Comparison of ENCODE assay signal across 8 cellular contexts in the genomic region with DNA sequence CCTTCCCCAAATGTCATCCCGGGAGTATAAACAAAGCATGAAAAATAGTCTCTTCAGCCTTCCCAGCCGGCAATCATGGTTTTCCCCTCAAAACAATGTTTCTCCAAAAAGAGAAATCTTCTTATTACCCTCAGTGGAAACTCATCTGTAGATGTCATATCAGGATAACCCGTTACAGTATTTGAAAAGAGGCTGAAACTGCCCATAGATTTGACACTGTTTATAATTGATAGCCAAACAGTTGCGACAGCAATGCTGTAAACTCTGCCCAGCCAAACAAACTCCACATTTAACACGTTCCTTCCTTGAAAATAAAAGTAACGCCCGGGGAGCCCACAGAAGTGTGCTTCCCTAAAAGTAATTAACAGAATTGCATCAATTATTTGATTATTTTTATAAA.
A peak's percentile ranks its signal among the peaks of the same experiment; 100 is the strongest.
DNase-seq lines count a peak whose midpoint lies in the region; ATAC-seq, FAIRE-seq and TF ChIP-seq lines count a peak whose summit lies in the region.

No MANE protein-coding gene starts in this region.

- H3K9me3 Mint-ChIP-seq in H9 = no peaks in the 10 kb centered on the region; a peak in 1 of 5 replicates
- no peaks in the 10 kb centered on the region for H3K9me3 Mint-ChIP-seq in activated T-helper 17 cell treated with anti-CD3 and anti-CD28 coated beads, Interleukin-2, amount 50 U/mL, for 72 hours

- no peaks in the 10 kb centered on the region; the same call in 1 of the 2 replicates for H3K27me3 Mint-ChIP-seq in H9 (ENCODE audit: low read depth)
- no peaks in the 10 kb centered on the region for H3K27me3 Mint-ChIP-seq in activated T-helper 17 cell treated with anti-CD3 and anti-CD28 coated beads, Interleukin-2, amount 50 U/mL, for 72 hours

- no peak overlapping the region; the same call in 1 of the 2 replicates for H3K14ac ChIP-seq in H9 (ENCODE audit: insufficient read depth, low read length)

- WGBS in A549 (ENCODE audit: missing lambda C conversion rate) = 10% methylated on average over 7 of the region's 7 CpGs
- WGBS in H9 (ENCODE audit: extremely low coverage, insufficient read length, low lambda C conversion rate) = no CpG with 5 or more reads among the region's 7 CpGs

- peaks cover 3% of the 10 kb centered on the region for H3K79me1 ChIP-seq in H9 (ENCODE audit: insufficient read depth, low read depth, low read length, poor library complexity, severe bottlenecking)

- no peaks in the 10 kb centered on the region; a peak in 1 of 7 replicates for H3K36me3 Mint-ChIP-seq in H9 (ENCODE audit: insufficient read depth in 1 of 3, low read depth in 3 of 3)
- H3K36me3 Mint-ChIP-seq in activated T-helper 17 cell treated with anti-CD3 and anti-CD28 coated beads, Interleukin-2, amount 50 U/mL, for 72 hours (ENCODE audit: low read depth) = no peaks in the 10 kb centered on the region

- no peak for TF ChIP-seq CTCF in A549 (IDR thresholded peaks at IDR 0.05)
- TF ChIP-seq CTCF in H9 (conservative IDR thresholded peaks at IDR 0.05) = no peak

- peaks cover 18% of the 10 kb centered on the region; the same call in 1 of the 2 replicates for H3K79me2 ChIP-seq in H9 (ENCODE audit: insufficient read depth, low read length)

- DNase-seq in A549 (ENCODE audit: low read depth in 1 of 2, low spot score in 1 of 2) (no peak), H9 (no peak), left ventricle myocardium superior (no peak), renal cortical epithelial cell (ENCODE audit: low read depth) (peak; percentile 24), ACHN (no peak)

- H4K8ac ChIP-seq in H9 (replicated peaks; ENCODE audit: insufficient read length, low read depth, low read length) = no peak overlapping the region

- in situ Hi-C loops in ACHN (cut with HindIII; ENCODE audit: low pct_ligation_motif_present, low pct_unique_long_range_greater_than_20kb, low sequenced_read_pairs) = no loop called here

- H3K4me1 Mint-ChIP-seq in H9 = peaks cover 79 to 80% of the 10 kb centered on the region in 2 experiments
- peaks cover 49% of the 10 kb centered on the region for H3K4me1 Mint-ChIP-seq in activated T-helper 17 cell treated with anti-CD3 and anti-CD28 coated beads, Interleukin-2, amount 50 U/mL, for 72 hours

- H2BK15ac ChIP-seq in H9 (ENCODE audit: low read depth, low read length) = no peak overlapping the region

- no peak overlapping the region for H3K4ac ChIP-seq in H9 (ENCODE audit: low read depth, low read length)

- POLR2A ChIA-PET in A549 (lab: Yijun Ruan, JAX) = no interaction called here

- no peak for TF ChIP-seq POLR2A in A549 (IDR thresholded peaks at IDR 0.05; ENCODE audit: low read length)

- no peak for TF ChIP-seq RAD21 in A549 (conservative IDR thresholded peaks at IDR 0.05 in 1 of 2, IDR thresholded peaks at IDR 0.05 in 1 of 2)

- no peak overlapping the region for H3T11ph ChIP-seq in H9 (ENCODE audit: low read length)

- no peak for TF ChIP-seq EP300 in A549 (IDR thresholded peaks at IDR 0.05)

- peak overlapping the region; percentile 74 to 98 (median 85); a peak in 6 of 7 replicates for H3K27ac Mint-ChIP-seq in H9
- H3K27ac Mint-ChIP-seq in activated T-helper 17 cell treated with anti-CD3 and anti-CD28 coated beads, Interleukin-2, amount 50 U/mL, for 72 hours = peak overlapping the region; percentile 85

- peaks cover 12% of the 10 kb centered on the region; the same call in 2 of the 3 replicates for H3K4me1 ChIP-seq in A549
- peaks cover 19% of the 10 kb centered on the region for H3K4me1 ChIP-seq in H9 (ENCODE audit: insufficient read depth, low read length)

- H3K4me3 ChIP-seq in A549 = peak overlapping the region; percentile 90

- H2BK120ac ChIP-seq in H9 (ENCODE audit: low read depth, low read length, poor library complexity, severe bottlenecking) = no peak overlapping the region

- peak overlapping the region; percentile 82 to 95 for H3K4me3 Mint-ChIP-seq in H9
- peak overlapping the region; percentile 81 for H3K4me3 Mint-ChIP-seq in activated T-helper 17 cell treated with anti-CD3 and anti-CD28 coated beads, Interleukin-2, amount 50 U/mL, for 72 hours

- H2BK12ac ChIP-seq in H9 (ENCODE audit: insufficient read length, low read depth, low read length) = no peak overlapping the region

- H2BK5ac ChIP-seq in H9 (ENCODE audit: insufficient read length, low read length) = no peak overlapping the region

- no peak for FAIRE-seq in A549 (lab: Jason Lieb, UNC)

- H3K9me3 ChIP-seq in A549 (no peaks in the 10 kb centered on the region), H9 (ENCODE audit: control insufficient read depth, low read depth, low read length) (no peaks in the 10 kb centered on the region)

- H4K20me1 ChIP-seq in H9 (ENCODE audit: control insufficient read depth, insufficient read depth, insufficient read length) = no peaks in the 10 kb centered on the region

- peaks cover 9% of the 10 kb centered on the region for H3K23me2 ChIP-seq in H9 (ENCODE audit: insufficient read length, low read depth, low read length, poor library complexity, severe bottlenecking)

- H3K27ac ChIP-seq in A549 (no peak overlapping the region), H9 (ENCODE audit: insufficient read length, low read depth, low read length) (peak overlapping the region; percentile 73)

- intact Hi-C loops in left ventricle myocardium superior (cut with micrococcal nuclease) = no loop called here

- H4K91ac ChIP-seq in H9 (ENCODE audit: insufficient read length, low read depth, low read length) = no peak overlapping the region

- no peak overlapping the region for H3K56ac ChIP-seq in H9 (ENCODE audit: insufficient read length, low read depth, low read length)

- H2AK5ac ChIP-seq in H9 (ENCODE audit: insufficient read length, low read length) = no peak overlapping the region

- no peak overlapping the region for H4K5ac ChIP-seq in H9 (ENCODE audit: insufficient read length, low read depth, low read length)

- H3K23ac ChIP-seq in H9 (ENCODE audit: insufficient read length, low read depth, low read length) = no peak overlapping the region

- H3K18ac ChIP-seq in H9 (ENCODE audit: insufficient read length, low read depth, low read length) = no peak overlapping the region

- H2AFZ ChIP-seq in H9 (ENCODE audit: low read length) = no peak overlapping the region

- peak overlapping the region; percentile 87 for H3K9ac ChIP-seq in H9 (ENCODE audit: extremely low read depth, insufficient read length, low read length)

- H3K27me3 ChIP-seq in H9 (ENCODE audit: insufficient read depth, low read length) = no peaks in the 10 kb centered on the region

- ATAC-seq in A549 (no peak), left ventricle myocardium superior (peak; percentile 46), HG02759 (IDR thresholded peaks at IDR 0.05; ENCODE audit: unreplicated experiment) (no peak), HG02610 (IDR thresholded peaks at IDR 0.05; ENCODE audit: unreplicated experiment) (no peak)
- ATAC-seq in activated T-helper 17 cell treated with anti-CD3 and anti-CD28 coated beads, Interleukin-2, amount 50 U/mL, for 72 hours (replicated peaks) = no peak

- CTCF ChIA-PET in A549 (lab: Yijun Ruan, JAX) = no interaction called here

- H3K4me2 ChIP-seq in A549 = peak overlapping the region; percentile 95
- H3K4me2 ChIP-seq in H9 (ENCODE audit: insufficient read depth, insufficient read length, low read length) = peak overlapping the region; percentile 96

- H2BK20ac ChIP-seq in H9 (ENCODE audit: low read depth, low read length, poor library complexity, severe bottlenecking) = no peak overlapping the region

TF ChIP-seq in A549, 52 proteins besides CTCF, POLR2A, EP300 and RAD21:
- TF ChIP-seq, protein P1, sequence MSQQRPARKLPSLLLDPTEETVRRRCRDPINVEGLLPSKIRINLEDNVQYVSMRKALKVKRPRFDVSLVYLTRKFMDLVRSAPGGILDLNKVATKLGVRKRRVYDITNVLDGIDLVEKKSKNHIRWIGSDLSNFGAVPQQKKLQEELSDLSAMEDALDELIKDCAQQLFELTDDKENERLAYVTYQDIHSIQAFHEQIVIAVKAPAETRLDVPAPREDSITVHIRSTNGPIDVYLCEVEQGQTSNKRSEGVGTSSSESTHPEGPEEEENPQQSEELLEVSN (IDR thresholded peaks at IDR 0.05; ENCODE audit: borderline replicate concordance, low read depth) = no peak
- TF ChIP-seq PHF8 (IDR thresholded peaks at IDR 0.05; ENCODE audit: borderline replicate concordance, low read depth) (no peak), RARB (CRISPR knock-in tag; IDR thresholded peaks at IDR 0.05) (no peak), RCOR1 (IDR thresholded peaks at IDR 0.05; ENCODE audit: low read depth, low read length) (no peak), JUNB (IDR thresholded peaks at IDR 0.05) (no peak)
TF ChIP-seq in A549: peak in this region for 0.
